18 cellular contexts compared by ENCODE assay signal in genomic region chr22:49449377-49449776, GRCh38.
"Had no signal": no experiment of that assay in that cellular context is flagged by ENCODE, and none has a peak within 500 bp of the region (broad histone marks: within the 10 kb centered on the region; RNA-seq: fewer than 3 reads in every experiment).

No MANE protein-coding gene starts in this region.

- H3K4me3 ChIP-seq: body of pancreas, colonic mucosa, sigmoid colon, thyroid gland had no signal

- DNase-seq: activated CD4-positive, alpha-beta memory T cell treated with anti-CD3 and anti-CD28 coated beads for 36 hours; activated T-cell treated with anti-CD3 and anti-CD28 coated beads for 4 hours; body of pancreas; central memory CD4-positive, alpha-beta T cell; colonic mucosa; erythroblast; foreskin melanocyte; immature natural killer cell; naive thymus-derived CD8-positive, alpha-beta T cell; sigmoid colon; stimulated activated CD4-positive, alpha-beta T cell treated with anti-CD3 and anti-CD28 coated beads, Interleukin-4, amount 100 ng/mL, for 4 hours; T-helper 2 cell; thyroid gland had no signal

- H3K9me3 ChIP-seq: body of pancreas, colonic mucosa, sigmoid colon, thyroid gland had no signal

- H3K4me1 ChIP-seq: body of pancreas, colonic mucosa, sigmoid colon, thyroid gland had no signal

- H3K36me3 ChIP-seq: colonic mucosa, sigmoid colon, thyroid gland had no signal

- H3K27ac Mint-ChIP-seq: activated CD4-positive, alpha-beta memory T cell treated with anti-CD3 and anti-CD28 coated beads for 36 hours; activated naive CD8-positive, alpha-beta T cell; activated T-helper 1 cell treated with anti-CD3 and anti-CD28 coated beads, Interleukin-12 subunit alpha, Interleukin-12 subunit beta, Interleukin-2, Interleukin-4 antibody, amounts not matched to agents 30 ng/mL and 10 ng/mL and 1 ng/mL, durations not matched to agents 14 hours and 24 hours and 36 hours; immature natural killer cell; naive thymus-derived CD8-positive, alpha-beta T cell; stimulated activated memory B cell treated with anti-CD40 and anti-IgM and Interleukin-4, amounts not matched to agents 10 μg/mL and 1 μg/mL and 100 μg/mL, for 72 hours had no signal

- H3K27ac ChIP-seq: body of pancreas, colonic mucosa, sigmoid colon, thyroid gland, VCaP had no signal

- H3K27me3 ChIP-seq: body of pancreas, colonic mucosa, thyroid gland had no signal

- H3K4me3 Mint-ChIP-seq: activated CD4-positive, alpha-beta memory T cell treated with anti-CD3 and anti-CD28 coated beads for 36 hours; activated naive CD8-positive, alpha-beta T cell; activated T-helper 1 cell treated with anti-CD3 and anti-CD28 coated beads, Interleukin-12 subunit alpha, Interleukin-12 subunit beta, Interleukin-2, Interleukin-4 antibody, amounts not matched to agents 30 ng/mL and 10 ng/mL and 1 ng/mL, durations not matched to agents 14 hours and 24 hours and 36 hours; immature natural killer cell; naive thymus-derived CD8-positive, alpha-beta T cell; stimulated activated memory B cell treated with anti-CD40 and anti-IgM and Interleukin-4, amounts not matched to agents 10 μg/mL and 1 μg/mL and 100 μg/mL, for 72 hours had no signal

- H3K36me3 Mint-ChIP-seq: activated CD4-positive, alpha-beta memory T cell treated with anti-CD3 and anti-CD28 coated beads for 36 hours; activated naive CD8-positive, alpha-beta T cell; immature natural killer cell had no signal

- H3K9me3 Mint-ChIP-seq: activated CD4-positive, alpha-beta memory T cell treated with anti-CD3 and anti-CD28 coated beads for 36 hours; activated T-helper 1 cell treated with anti-CD3 and anti-CD28 coated beads, Interleukin-12 subunit alpha, Interleukin-12 subunit beta, Interleukin-2, Interleukin-4 antibody, amounts not matched to agents 30 ng/mL and 10 ng/mL and 1 ng/mL, durations not matched to agents 14 hours and 24 hours and 36 hours; immature natural killer cell; stimulated activated memory B cell treated with anti-CD40 and anti-IgM and Interleukin-4, amounts not matched to agents 10 μg/mL and 1 μg/mL and 100 μg/mL, for 72 hours had no signal

- FAIRE-seq: endometrium had no signal

- ATAC-seq: body of pancreas; naive thymus-derived CD8-positive, alpha-beta T cell; stimulated activated memory B cell treated with anti-CD40 and anti-IgM and Interleukin-4, amounts not matched to agents 10 μg/mL and 1 μg/mL and 100 μg/mL, for 72 hours had no signal
